8 cellular contexts compared by ENCODE assay signal in the genomic region with DNA sequence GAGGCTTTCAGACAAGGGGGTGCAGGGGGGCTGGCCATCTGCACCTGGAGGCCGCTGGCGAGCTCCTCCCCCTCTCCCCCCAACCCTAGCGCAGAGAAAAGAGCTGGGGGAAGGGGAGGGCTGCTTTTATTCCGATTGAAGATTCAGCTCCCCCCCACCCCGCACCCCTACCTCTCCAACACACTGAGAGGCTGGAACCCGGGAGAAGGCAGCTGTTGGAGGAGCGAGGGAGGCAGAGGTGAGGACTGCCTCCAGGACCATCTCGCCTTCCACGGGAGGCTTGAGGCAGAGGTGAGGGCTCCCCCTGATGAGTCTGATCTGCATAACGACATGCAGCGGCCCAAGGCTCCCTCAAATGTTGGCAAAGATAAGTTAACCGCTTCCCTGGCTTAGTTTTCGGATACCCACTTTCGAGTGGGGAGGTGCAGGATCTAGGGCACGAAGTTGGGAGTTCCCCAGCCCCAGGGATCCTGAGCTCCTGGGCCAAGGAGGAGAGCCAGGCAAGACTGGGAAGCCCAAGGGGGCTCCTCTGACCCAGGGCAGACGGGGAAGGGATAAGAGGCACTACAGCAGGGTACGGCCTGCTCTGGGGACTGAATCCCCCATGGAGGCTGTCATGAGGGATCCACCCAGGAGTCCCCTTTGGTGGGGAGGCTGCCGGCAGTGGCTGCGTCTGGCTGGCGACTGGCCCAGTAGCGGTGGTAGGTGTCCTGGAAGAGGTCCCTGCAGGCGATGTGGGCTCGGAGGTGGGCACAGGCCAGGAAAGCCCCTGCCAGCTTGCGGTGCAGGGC.
DNase-seq lines count a peak whose midpoint lies in the region; ATAC-seq and TF ChIP-seq lines count a peak whose summit lies in the region.

No MANE protein-coding gene starts in this region.

- no peaks in the 10 kb centered on the region for H3K9me2 ChIP-seq in OCI-LY1 (ENCODE audit: low read depth, low read length)

- ATAC-seq in HG03439 (IDR thresholded peaks at IDR 0.05; ENCODE audit: unreplicated experiment) = no peak

- peak; percentile 13; the same call in 1 of the 2 replicates for TF ChIP-seq CTCF in OCI-LY1 (IDR thresholded peaks at IDR 0.05; ENCODE audit: low read length)

- H2AFZ ChIP-seq in OCI-LY1 (ENCODE audit: low read length) = no peak overlapping the region

- H3K27me3 ChIP-seq in OCI-LY1 (ENCODE audit: insufficient read depth, low read length) = no peaks in the 10 kb centered on the region

- POLR2A ChIA-PET in HEK293T (lab: Yijun Ruan, JAX) = interaction anchor here (1.0 to 1.9 kb wide), 3 partner anchors 15 to 59 kb away, joined by 3 to 13 read pairs (median 3); a partner anchor contains a TSS

- no peaks in the 10 kb centered on the region for H3K79me2 ChIP-seq in OCI-LY1 (ENCODE audit: insufficient read depth, low read length)

- CTCF ChIA-PET in HEK293T (lab: Yijun Ruan, JAX) = no interaction called here

- H3K4me3 ChIP-seq in OCI-LY1 (ENCODE audit: low read depth, low read length, poor library complexity, severe bottlenecking) (peak overlapping the region; percentile 81), skin epidermis (peak overlapping the region in 4 of 7 experiments; percentile 52 to 73 (median 60))

- H3K36me3 ChIP-seq in OCI-LY1 (ENCODE audit: insufficient read depth, low read length) = no peaks in the 10 kb centered on the region

- H3F3A ChIP-seq in OCI-LY1 (ENCODE audit: insufficient read depth, low read length) = 0 out of 2 replicates have a peak, but pooled peaks cover 7% of the 10 kb centered on the region

- H3K9ac ChIP-seq in OCI-LY1 (ENCODE audit: low read length) = peak overlapping the region; percentile 90

- TF ChIP-seq POLR2A in erythroblast (IDR thresholded peaks at IDR 0.05; ENCODE audit: low read length) = no peak

- H3K27ac ChIP-seq in OCI-LY1 (ENCODE audit: low read depth, low read length, poor library complexity, severe bottlenecking) (peak overlapping the region; percentile 86), skin epidermis (peak overlapping the region in 20 of 21 experiments; percentile 72 to 97 (median 88))

- DNase-seq in DMS53 (lab: John Stamatoyannopoulos, UW) (peak; percentile 67), DMS53 treated with DMSO at 0.1 percent for 48 hours (lab: John Stamatoyannopoulos, UW; ENCODE audit: unreplicated experiment) (no peak), erythroblast (lab: John Stamatoyannopoulos, UW) (peak; percentile 29 to 48), cortex of kidney (lab: John Stamatoyannopoulos, UW) (no peak), HEK293T (ENCODE audit: extremely low spot score) (no peak)

- H3K4me2 ChIP-seq in OCI-LY1 (ENCODE audit: low read length) = peak overlapping the region; percentile 100

- no peaks in the 10 kb centered on the region for H4K20me1 ChIP-seq in OCI-LY1 (ENCODE audit: insufficient read depth, low read length)

- peaks cover 40% of the 10 kb centered on the region for H3K4me1 ChIP-seq in OCI-LY1 (ENCODE audit: insufficient read depth, low read length, severe bottlenecking)

- H3K9me3 ChIP-seq in OCI-LY1 (ENCODE audit: low read length) = no peaks in the 10 kb centered on the region

TF ChIP-seq in HEK293T, 16 proteins besides CTCF, POLR2A, EP300 and RAD21:
- TF ChIP-seq FOXM1 (IDR thresholded peaks at IDR 0.05; ENCODE audit: borderline replicate concordance) = no peak
- TF ChIP-seq, protein P1, sequence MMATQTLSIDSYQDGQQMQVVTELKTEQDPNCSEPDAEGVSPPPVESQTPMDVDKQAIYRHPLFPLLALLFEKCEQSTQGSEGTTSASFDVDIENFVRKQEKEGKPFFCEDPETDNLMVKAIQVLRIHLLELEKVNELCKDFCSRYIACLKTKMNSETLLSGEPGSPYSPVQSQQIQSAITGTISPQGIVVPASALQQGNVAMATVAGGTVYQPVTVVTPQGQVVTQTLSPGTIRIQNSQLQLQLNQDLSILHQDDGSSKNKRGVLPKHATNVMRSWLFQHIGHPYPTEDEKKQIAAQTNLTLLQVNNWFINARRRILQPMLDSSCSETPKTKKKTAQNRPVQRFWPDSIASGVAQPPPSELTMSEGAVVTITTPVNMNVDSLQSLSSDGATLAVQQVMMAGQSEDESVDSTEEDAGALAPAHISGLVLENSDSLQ (IDR thresholded peaks at IDR 0.05) = no peak
- no peak for TF ChIP-seq BHLHE40 (IDR thresholded peaks at IDR 0.05; ENCODE audit: borderline replicate concordance)
- TF ChIP-seq SP1 (IDR thresholded peaks at IDR 0.05) = no peak
- no peak for TF ChIP-seq TARDBP (IDR thresholded peaks at IDR 0.05)
- no peak for TF ChIP-seq CTBP1 (IDR thresholded peaks at IDR 0.05; ENCODE audit: borderline replicate concordance)

Comparison
In these comparisons a context has a peak if more than half of its experiments do, and no peak if none do; other contexts are left out.
1. DNase-seq: peak in DMS53 (single experiment) and erythroblast (2 of 2); none in DMS53 treated with DMSO at 0.1 percent for 48 hours (single experiment), cortex of kidney (single experiment) and HEK293T (single experiment).